ENCODE assay signal across 8 cellular contexts in genomic region chr21:45542242-45542666, GRCh38. TPM values are rescaled to one million over a fixed set of nuclear protein-coding genes. Genes with fewer than 3 reads are reported as not detected.
DNase-seq lines count a peak whose midpoint lies in the region; ATAC-seq and TF ChIP-seq lines count a peak whose summit lies in the region.

Gene SLC19A1, minus strand, starts transcription at chr21:45542440. Its CDS starts 4,481 bp downstream, at chr21:45537959.

- intact Hi-C loops in activated CD8-positive, alpha-beta T cell treated with anti-CD3 and anti-CD28 coated beads for 36 hours (cut with micrococcal nuclease), result no loop called here

- ATAC-seq in HG02571 (IDR thresholded peaks at IDR 0.05; ENCODE audit: unreplicated experiment) (peak; percentile 44), GM18520 (IDR thresholded peaks at IDR 0.05; ENCODE audit: unreplicated experiment) (no peak)
- ATAC-seq in activated CD8-positive, alpha-beta T cell treated with anti-CD3 and anti-CD28 coated beads for 36 hours, result peak; percentile 86

- H3K4me1 Mint-ChIP-seq in activated CD8-positive, alpha-beta T cell treated with anti-CD3 and anti-CD28 coated beads for 36 hours (ENCODE audit: low read depth), result peaks cover 20% of the 10 kb centered on the region
- H3K4me1 Mint-ChIP-seq in endodermal cell, result peaks cover 4% of the 10 kb centered on the region

- H3K27ac Mint-ChIP-seq in activated CD8-positive, alpha-beta T cell treated with anti-CD3 and anti-CD28 coated beads for 36 hours, result peak within 1 kb of the TSS; percentile 83
- no peak within 1 kb of the TSS for H3K27ac Mint-ChIP-seq in endodermal cell

- peaks cover 16% of the 10 kb centered on the region for H3K36me3 Mint-ChIP-seq in activated CD8-positive, alpha-beta T cell treated with anti-CD3 and anti-CD28 coated beads for 36 hours (ENCODE audit: low read depth)
- no peaks in the 10 kb centered on the region for H3K36me3 Mint-ChIP-seq in endodermal cell (ENCODE audit: low read depth)

- H3K36me3 ChIP-seq in endodermal cell (ENCODE audit: control insufficient read depth, insufficient read depth, low read length), result no peaks in the 10 kb centered on the region

- H3K27me3 Mint-ChIP-seq in activated CD8-positive, alpha-beta T cell treated with anti-CD3 and anti-CD28 coated beads for 36 hours, result no peaks in the 10 kb centered on the region
- peaks cover 7% of the 10 kb centered on the region for H3K27me3 Mint-ChIP-seq in endodermal cell (ENCODE audit: insufficient read depth)

- peaks cover 12% of the 10 kb centered on the region for H3K4me1 ChIP-seq in endodermal cell (ENCODE audit: control insufficient read depth, insufficient read depth, low read length)

- H3K9me3 Mint-ChIP-seq in activated CD8-positive, alpha-beta T cell treated with anti-CD3 and anti-CD28 coated beads for 36 hours, result no peaks in the 10 kb centered on the region
- no peaks in the 10 kb centered on the region for H3K9me3 Mint-ChIP-seq in endodermal cell

- H3K4me3 ChIP-seq in endodermal cell (ENCODE audit: low read length), result peak within 1 kb of the TSS; percentile 77

- peak; percentile 64 for DNase-seq in NCI-H345 (lab: John Stamatoyannopoulos, UW)
- peak; percentile 75 for DNase-seq in activated CD8-positive, alpha-beta T cell treated with anti-CD3 and anti-CD28 coated beads for 36 hours
- peak; percentile 76 for DNase-seq in endodermal cell
- DNase-seq in mesenteric fat pad (ENCODE audit: low spot score), result peak; percentile 92
- peak; percentile 33 to 56 for DNase-seq in stimulated activated CD8-positive, alpha-beta memory T cell treated with anti-CD3 and anti-CD28 coated beads, Interleukin-2, amount 100 ng/mL, for 1 hour (ENCODE audit: low read depth in 2 of 2)

- TF ChIP-seq CTCF in GM12873 (IDR thresholded peaks at IDR 0.05; ENCODE audit: insufficient read depth, low read depth, low read length, missing control alignments), result peak; percentile 41
- TF ChIP-seq CTCF in activated CD8-positive, alpha-beta T cell treated with anti-CD3 and anti-CD28 coated beads for 36 hours (IDR thresholded peaks at IDR 0.05), result peak; percentile 35
- TF ChIP-seq CTCF in endodermal cell (conservative IDR thresholded peaks at IDR 0.05), result peak; percentile 58

- 0 to 1% methylated on average over 21 to 59 of the region's 59 CpGs for WGBS in endodermal cell (ENCODE audit: insufficient coverage in 1 of 2, insufficient read length in 1 of 2), 2 experiments

- H3K4me3 Mint-ChIP-seq in activated CD8-positive, alpha-beta T cell treated with anti-CD3 and anti-CD28 coated beads for 36 hours, result peak within 1 kb of the TSS; percentile 84
- H3K4me3 Mint-ChIP-seq in endodermal cell, result peak within 1 kb of the TSS; percentile 61

- no peaks in the 10 kb centered on the region for H3K27me3 ChIP-seq in endodermal cell (ENCODE audit: control insufficient read depth, insufficient read depth, low read length, poor library complexity, severe bottlenecking)

- POLR2A ChIA-PET in activated CD8-positive, alpha-beta T cell treated with anti-CD3 and anti-CD28 coated beads for 36 hours (lab: Charles Lee), result interaction anchor here (1.7 kb wide), 1 partner anchor 50 kb away, joined by 5 read pairs; no protein-coding TSS in a partner anchor

- no peaks in the 10 kb centered on the region for H3K9me3 ChIP-seq in endodermal cell (ENCODE audit: control insufficient read depth, low read length)

- H3K27ac ChIP-seq in endodermal cell (ENCODE audit: low read depth, low read length), result no peak within 1 kb of the TSS

- H3K9ac ChIP-seq in endodermal cell (ENCODE audit: extremely low read depth, low read length, poor library complexity, severe bottlenecking), result peak within 1 kb of the TSS; percentile 44

- CTCF ChIA-PET in activated CD8-positive, alpha-beta T cell treated with anti-CD3 and anti-CD28 coated beads for 36 hours (lab: Charles Lee), result no interaction called here

RNA-seq across cellular contexts. Expression of gene SLC19A1, which starts in this region (rescaled TPM):
- 10 to 100 TPM; 40.1 to 46.1 TPM for total RNA-seq in activated CD8-positive, alpha-beta T cell treated with anti-CD3 and anti-CD28 coated beads for 36 hours
- total RNA-seq in endodermal cell (10 to 100 TPM; 28.8 to 29.4 TPM), mesenteric fat pad (21.7 TPM)
- 19.9 TPM for polyA plus RNA-seq in endodermal cell (2013, experiment 1 of 2)
- 16.4 TPM for polyA plus RNA-seq in endodermal cell (2013, experiment 2 of 2)
